In the genomic region with DNA sequence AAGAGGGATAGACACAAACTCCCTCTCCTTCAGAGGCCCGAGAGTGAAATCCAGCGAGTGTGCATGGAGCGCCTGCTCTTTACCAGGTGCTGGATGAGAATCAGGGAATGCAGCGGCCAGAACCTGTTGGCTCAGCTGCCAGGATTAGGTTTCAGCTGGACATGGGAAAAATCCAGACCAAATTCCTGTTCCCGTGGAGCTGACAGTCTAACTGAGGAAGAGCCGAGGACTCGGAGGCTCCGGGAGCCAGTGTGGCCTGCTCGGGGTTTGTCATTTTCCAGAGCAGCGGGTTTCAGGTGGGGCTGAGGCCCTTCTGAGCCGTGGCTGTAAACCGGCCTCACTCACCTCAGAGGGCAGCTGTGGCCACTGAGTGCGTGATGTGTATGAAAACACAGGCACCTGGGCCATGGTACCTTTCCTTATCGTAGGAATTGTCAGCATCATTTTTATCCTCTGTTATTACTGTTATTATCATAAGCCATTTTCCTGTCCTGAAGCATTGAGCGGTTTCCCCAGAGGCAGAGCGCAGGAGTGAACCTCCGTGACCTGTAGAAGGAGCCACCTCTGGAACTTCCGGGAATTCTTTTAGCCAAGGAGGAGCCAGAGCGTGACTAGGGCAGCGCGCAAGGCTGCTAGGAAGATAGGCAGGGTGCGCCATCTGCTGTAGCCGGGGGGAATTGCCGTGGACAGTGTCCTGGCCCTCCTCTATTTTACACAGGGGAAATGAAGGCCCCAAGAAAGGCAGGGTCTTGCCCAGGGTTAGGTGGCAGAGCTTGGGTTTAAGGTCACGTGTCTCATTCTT, we compare ENCODE assay signal across 8 cellular contexts. TPM values are rescaled to one million over a fixed set of nuclear protein-coding genes. Genes with fewer than 3 reads are reported as not detected.
DNase-seq lines count a peak whose midpoint lies in the region; ATAC-seq and TF ChIP-seq lines count a peak whose summit lies in the region.

No MANE protein-coding gene starts in this region.

- peak overlapping the region; percentile 39 for H3K27ac ChIP-seq in AG04450 (ENCODE audit: low read depth, low read length)

- H3K36me3 Mint-ChIP-seq in activated CD8-positive, alpha-beta T cell treated with anti-CD3 and anti-CD28 coated beads for 36 hours (ENCODE audit: low read depth), result peaks cover 4% of the 10 kb centered on the region

- H3K27ac Mint-ChIP-seq in activated CD8-positive, alpha-beta T cell treated with anti-CD3 and anti-CD28 coated beads for 36 hours, result peak overlapping the region; percentile 86

- POLR2A ChIA-PET in AG04450 (lab: Yijun Ruan, JAX), result interaction anchor here (0.6 to 0.7 kb wide), 2 partner anchors 34 to 223 kb away, joined by 3 to 7 read pairs; no protein-coding TSS in a partner anchor
- POLR2A ChIA-PET in activated CD8-positive, alpha-beta T cell treated with anti-CD3 and anti-CD28 coated beads for 36 hours (lab: Charles Lee), result interaction anchor here (0.9 to 1.4 kb wide), 2 partner anchors 88 to 134 kb away, joined by 3 read pairs; a partner anchor contains a TSS

- peak; percentile 72 for ATAC-seq in GM18873 (IDR thresholded peaks at IDR 0.05; ENCODE audit: low FRiP score, unreplicated experiment)
- peak; percentile 99 for ATAC-seq in activated CD8-positive, alpha-beta T cell treated with anti-CD3 and anti-CD28 coated beads for 36 hours

- intact Hi-C loops in activated CD8-positive, alpha-beta T cell treated with anti-CD3 and anti-CD28 coated beads for 36 hours (cut with micrococcal nuclease), result loop anchor here (2.0 to 10.0 kb wide), 4 partner anchors 65 to 392 kb away; a partner anchor contains a TSS

- peaks cover 33% of the 10 kb centered on the region for H3K4me1 Mint-ChIP-seq in activated CD8-positive, alpha-beta T cell treated with anti-CD3 and anti-CD28 coated beads for 36 hours (ENCODE audit: low read depth)

- TF ChIP-seq CTCF in AG04450 (IDR thresholded peaks at IDR 0.05; ENCODE audit: low read depth, low read length), result peak; percentile 100
- peak; percentile 94 for TF ChIP-seq CTCF in activated CD8-positive, alpha-beta T cell treated with anti-CD3 and anti-CD28 coated beads for 36 hours (IDR thresholded peaks at IDR 0.05)

- no peaks in the 10 kb centered on the region for H3K27me3 Mint-ChIP-seq in activated CD8-positive, alpha-beta T cell treated with anti-CD3 and anti-CD28 coated beads for 36 hours

- H3K4me3 ChIP-seq in AG04450 (ENCODE audit: low read depth, low read length), result no peak overlapping the region

- DNase-seq in AG04450 (ENCODE audit: low read depth, low spot score), result peak; percentile 55
- peak; percentile 96 for DNase-seq in HK-2 (ENCODE audit: unreplicated experiment)
- peak; percentile 50 for DNase-seq in NCI-H748 treated with DMSO at 0.1 percent for 48 hours (lab: John Stamatoyannopoulos, UW)
- peak; percentile 91 for DNase-seq in activated CD8-positive, alpha-beta T cell treated with anti-CD3 and anti-CD28 coated beads for 36 hours
- peak; percentile 92 for DNase-seq in ecto neural progenitor cell (ENCODE audit: low spot score)
- DNase-seq in lung microvascular endothelial cell (ENCODE audit: low read depth in 2 of 2), result peak; percentile 84 to 93
- DNase-seq in stimulated activated CD4-positive, alpha-beta T cell treated with anti-CD3 and anti-CD28 coated beads, TNF-alpha, amount 100 ng/mL, for 4 hours (ENCODE audit: low read depth in 3 of 3), result peak; percentile 69 to 77 (median 74)

- no peaks in the 10 kb centered on the region for H3K9me3 ChIP-seq in AG04450 (ENCODE audit: control insufficient read depth, insufficient read depth, low read length)

- no peaks in the 10 kb centered on the region for H3K27me3 ChIP-seq in AG04450 (ENCODE audit: control insufficient read depth, insufficient read depth, low read length)

- CTCF ChIA-PET in AG04450 (lab: Charles Lee), result interaction anchor here (0.6 to 3.5 kb wide), 34 partner anchors 9 to 396 kb away, joined by 3 to 31 read pairs (median 4); a partner anchor contains a TSS
- CTCF ChIA-PET in activated CD8-positive, alpha-beta T cell treated with anti-CD3 and anti-CD28 coated beads for 36 hours (lab: Charles Lee), result interaction anchor here (0.5 to 3.5 kb wide), 42 partner anchors 8 to 833 kb away, joined by 3 to 28 read pairs (median 4); a partner anchor contains a TSS

- no peaks in the 10 kb centered on the region for H3K9me3 Mint-ChIP-seq in activated CD8-positive, alpha-beta T cell treated with anti-CD3 and anti-CD28 coated beads for 36 hours

- H3K4me3 Mint-ChIP-seq in activated CD8-positive, alpha-beta T cell treated with anti-CD3 and anti-CD28 coated beads for 36 hours, result peak overlapping the region; percentile 39

RNA-seq across cellular contexts. Expression of a gene that starts 27.3 kb away (rescaled TPM):
- 107 and 128 TPM in 2 replicates for polyA plus RNA-seq in AG04450 (2011; rRNA removed)
- 50.6 and 65.6 TPM in 2 replicates for polyA minus RNA-seq in AG04450 (2011; rRNA and poly(A)+ RNA removed)
- total RNA-seq in activated CD8-positive, alpha-beta T cell treated with anti-CD3 and anti-CD28 coated beads for 36 hours, result 1 to 10 TPM; 4.8 TPM
- 138 and 215 TPM in 2 replicates for total RNA-seq in lung microvascular endothelial cell

RNA-seq across cellular contexts. Expression of a gene that starts 41.8 kb away (rescaled TPM):
- 12.5 and 12.6 TPM in 2 replicates for polyA plus RNA-seq in AG04450 (2011; rRNA removed)
- 9.6 and 14.4 TPM in 2 replicates for polyA minus RNA-seq in AG04450 (2011; rRNA and poly(A)+ RNA removed)
- total RNA-seq in activated CD8-positive, alpha-beta T cell treated with anti-CD3 and anti-CD28 coated beads for 36 hours, result 10 to 100 TPM; 32.8 to 36.7 TPM
- 11.1 and 16.3 TPM in 2 replicates for total RNA-seq in lung microvascular endothelial cell

Comparison
In these comparisons a context has a peak if more than half of its experiments do, and no peak if none do; other contexts are left out.
1. RNA of a gene that starts 27.3 kb away (total RNA-seq): 138 to 215 TPM in lung microvascular endothelial cell; 4.8 TPM in activated CD8-positive, alpha-beta T cell treated with anti-CD3 and anti-CD28 coated beads for 36 hours; every median in the first group is over 10 times any median in the second.
2. Peak in every context shown above with its lines, with median percentiles within 50 percentile points of each other: DNase-seq.